In genomic region chr17:67256075-67256732, GRCh38 we compare ENCODE assay signal across 17 cellular contexts.
"Had no signal": no experiment of that assay in that cellular context is flagged by ENCODE, and none has a peak within 500 bp of the region (broad histone marks: within the 10 kb centered on the region; RNA-seq: fewer than 3 reads in every experiment).

No MANE protein-coding gene starts in this region.

- H3K9me3 ChIP-seq: stomach, vagina had no signal

- H3K27ac ChIP-seq: cardiac muscle cell, epithelial cell of prostate, hepatocyte, vagina, WERI-Rb-1 had no signal

- H3K36me3 ChIP-seq: cardiac muscle cell, stomach, vagina, WERI-Rb-1 had no signal

- H3K4me3 ChIP-seq: cardiac muscle cell, hepatocyte, lung, stomach, vagina had no signal

- H2AFZ ChIP-seq: hepatocyte had no signal

- H3K79me2 ChIP-seq: hepatocyte had no signal

- H3K9me3 Mint-ChIP-seq: neural crest cell had no signal

- H3K27ac Mint-ChIP-seq: activated naive CD8-positive, alpha-beta T cell treated with anti-CD3 and anti-CD28 coated beads, Interleukin-2, amount 10 ng/mL, durations not matched to agents 7 days and 5 days; activated T-helper 1 cell treated with anti-CD3 and anti-CD28 coated beads, Interleukin-12 subunit alpha, Interleukin-12 subunit beta, Interleukin-2, Interleukin-4 antibody, amounts not matched to agents 30 ng/mL and 10 ng/mL and 1 ng/mL, durations not matched to agents 14 hours and 24 hours and 36 hours had no signal

- H3K4me2 ChIP-seq: hepatocyte had no signal

- H3K27me3 ChIP-seq: cardiac muscle cell, hepatocyte, stomach, vagina had no signal

- FAIRE-seq: keratinocyte had no signal

- H3K4me3 Mint-ChIP-seq: activated naive CD8-positive, alpha-beta T cell treated with anti-CD3 and anti-CD28 coated beads, Interleukin-2, amount 10 ng/mL, durations not matched to agents 7 days and 5 days; activated T-helper 1 cell treated with anti-CD3 and anti-CD28 coated beads, Interleukin-12 subunit alpha, Interleukin-12 subunit beta, Interleukin-2, Interleukin-4 antibody, amounts not matched to agents 30 ng/mL and 10 ng/mL and 1 ng/mL, durations not matched to agents 14 hours and 24 hours and 36 hours; neural crest cell had no signal

- DNase-seq: activated naive CD8-positive, alpha-beta T cell treated with anti-CD3 and anti-CD28 coated beads, Interleukin-2, amount 10 ng/mL, durations not matched to agents 7 days and 5 days; activated T-cell treated with anti-CD3 and anti-CD28 coated beads for 4 hours; amygdala; foreskin fibroblast; retina; stomach; SW 1271; trophoblast cell; WERI-Rb-1 had no signal

- H3K36me3 Mint-ChIP-seq: activated naive CD8-positive, alpha-beta T cell treated with anti-CD3 and anti-CD28 coated beads, Interleukin-2, amount 10 ng/mL, durations not matched to agents 7 days and 5 days had no signal
